In the genomic region with DNA sequence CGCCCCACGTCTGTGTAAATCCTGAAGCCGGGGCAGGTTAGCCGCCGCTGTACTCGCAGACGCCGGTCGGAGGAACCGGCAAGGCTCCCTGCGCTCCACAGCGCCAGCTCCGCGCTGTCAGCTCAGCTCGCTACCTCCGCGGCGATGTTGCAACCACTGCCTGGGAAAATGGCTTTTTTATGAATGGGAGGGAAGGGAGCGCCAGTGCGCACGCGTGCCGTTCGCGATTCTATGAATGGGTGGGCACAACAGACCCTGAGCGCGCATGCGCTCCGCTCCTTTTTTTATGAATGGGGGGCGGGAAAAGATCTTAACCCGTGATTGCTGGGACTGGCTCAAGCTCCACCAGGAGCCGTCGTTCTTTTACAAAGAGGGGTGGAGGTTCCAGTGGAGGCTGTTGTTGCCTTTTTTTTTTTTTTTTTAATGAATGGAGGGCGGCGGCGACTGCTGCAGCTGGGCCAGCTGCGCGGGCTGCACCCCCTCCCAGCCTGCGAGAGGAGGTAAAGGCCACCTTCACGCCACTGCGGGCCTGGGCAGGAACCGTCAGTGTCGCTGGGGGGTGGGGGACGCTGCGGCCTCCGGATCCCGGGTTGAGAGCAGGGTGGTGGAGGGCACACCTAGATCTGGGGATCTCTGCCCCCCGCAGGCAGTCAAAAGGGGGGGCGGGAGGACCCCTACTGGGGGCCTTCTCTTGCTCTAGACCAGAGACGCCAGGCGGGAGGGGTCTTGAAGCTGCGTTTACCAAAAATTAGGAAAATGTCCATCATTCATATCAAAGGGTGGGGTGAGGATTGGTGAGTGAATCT, we compare ENCODE assay signal across 8 cellular contexts. TPM values are rescaled to one million over a fixed set of nuclear protein-coding genes. Genes with fewer than 3 reads are reported as not detected.
DNase-seq lines count a peak whose midpoint lies in the region; TF ChIP-seq lines count a peak whose summit lies in the region.

A gene with protein sequence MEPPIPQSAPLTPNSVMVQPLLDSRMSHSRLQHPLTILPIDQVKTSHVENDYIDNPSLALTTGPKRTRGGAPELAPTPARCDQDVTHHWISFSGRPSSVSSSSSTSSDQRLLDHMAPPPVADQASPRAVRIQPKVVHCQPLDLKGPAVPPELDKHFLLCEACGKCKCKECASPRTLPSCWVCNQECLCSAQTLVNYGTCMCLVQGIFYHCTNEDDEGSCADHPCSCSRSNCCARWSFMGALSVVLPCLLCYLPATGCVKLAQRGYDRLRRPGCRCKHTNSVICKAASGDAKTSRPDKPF (minus strand): TSS at position 151 of the 806 bp plus-strand sequence. CDS start 9,913 bp downstream, outside the sequence.

- peak within 1 kb of the TSS; percentile 100 for H3K9ac ChIP-seq in mesendoderm (ENCODE audit: low read length)

- no peak within 1 kb of the TSS for H4K5ac ChIP-seq in mesendoderm (ENCODE audit: low read length)

- H2BK5ac ChIP-seq in mesendoderm (ENCODE audit: low read length): peak within 1 kb of the TSS; percentile 94

- peaks cover 6% of the 10 kb centered on the region for H3K4me1 ChIP-seq in mesendoderm (ENCODE audit: control insufficient read depth, low read depth, low read length)

- peak; percentile 94 for DNase-seq in COLO668 (lab: John Stamatoyannopoulos, UW; ENCODE audit: unreplicated experiment)
- DNase-seq in GM20000 (ENCODE audit: low spot score): peak; percentile 90
- peak; percentile 100 for DNase-seq in HT-29 (ENCODE audit: low spot score)
- DNase-seq in NOMO-1 treated with DMSO at 0.1 percent for 48 hours (lab: John Stamatoyannopoulos, UW; ENCODE audit: unreplicated experiment): peak; percentile 90
- DNase-seq in activated CD8-positive, alpha-beta memory T cell treated with anti-CD3 and anti-CD28 coated beads, Interleukin-2, amount 50 U/mL, for 1 hour (ENCODE audit: extremely low read depth): peak; percentile 53
- peak; percentile 100 for DNase-seq in mesendoderm
- peak; percentile 68 for DNase-seq in stimulated activated CD8-positive, alpha-beta memory T cell treated with anti-CD3 and anti-CD28 coated beads, Interleukin-12 subunit alpha, Interleukin-12 subunit beta, amount 100 ng/mL, for 4 hours (ENCODE audit: low read depth)

- peak within 1 kb of the TSS; percentile 99 for H3K4ac ChIP-seq in mesendoderm (ENCODE audit: low read depth, low read length)

- H2BK15ac ChIP-seq in mesendoderm (replicated peaks; ENCODE audit: low read depth): peak within 1 kb of the TSS; percentile 60

- peak within 1 kb of the TSS; percentile 78 for H4K8ac ChIP-seq in mesendoderm (ENCODE audit: low read depth, low read length)

- peak within 1 kb of the TSS; percentile 98 for H3K4me3 ChIP-seq in mesendoderm (ENCODE audit: low read length)

- H3K27me3 ChIP-seq in mesendoderm (ENCODE audit: insufficient read depth, low read length, poor library complexity): no peaks in the 10 kb centered on the region

- TF ChIP-seq CTCF in GM20000 (IDR thresholded peaks at IDR 0.05; ENCODE audit: extremely low read depth, missing control alignments): no peak

- H3K27ac ChIP-seq in mesendoderm (ENCODE audit: low read depth, low read length): peak within 1 kb of the TSS; percentile 100

- H3K23ac ChIP-seq in mesendoderm (ENCODE audit: low read length): peak within 1 kb of the TSS; percentile 66

- H2BK120ac ChIP-seq in mesendoderm (ENCODE audit: low read depth, low read length): peak within 1 kb of the TSS; percentile 83

- peaks cover 52% of the 10 kb centered on the region for H3K79me2 ChIP-seq in mesendoderm (ENCODE audit: control insufficient read depth, insufficient read depth, low read length)

- H3K79me1 ChIP-seq in mesendoderm (ENCODE audit: low read length): peaks cover 3% of the 10 kb centered on the region

- H2AK5ac ChIP-seq in mesendoderm (ENCODE audit: low read length): peak within 1 kb of the TSS; percentile 36

- peak within 1 kb of the TSS; percentile 99 for H3K18ac ChIP-seq in mesendoderm (ENCODE audit: low read length)

- in situ Hi-C loops in endometrial microvascular endothelial cells (cut with HindIII; ENCODE audit: inconsistent ontology term, low pct_unique_long_range_greater_than_20kb, low sequenced_read_pairs): no loop called here

- peaks cover 9% of the 10 kb centered on the region for H3K36me3 ChIP-seq in mesendoderm (ENCODE audit: control insufficient read depth, insufficient read depth, low read length)

- H3K4me2 ChIP-seq in mesendoderm (ENCODE audit: low read length): peak within 1 kb of the TSS; percentile 83

- WGBS in mesendoderm (ENCODE audit: extremely low coverage, insufficient coverage, low lambda C conversion rate): no CpG with 5 or more reads among the region's 52 CpGs

- peak within 1 kb of the TSS; percentile 98 for H3K56ac ChIP-seq in mesendoderm (ENCODE audit: low read length)

RNA-seq across cellular contexts. Expression of the gene that starts here (rescaled TPM):
- 35.6 and 46.8 TPM in 2 replicates for total RNA-seq in HT-29 (2014; rRNA removed; shearing (Covaris generic))
- total RNA-seq in endometrial microvascular endothelial cells (ENCODE audit: inconsistent ontology term): 19.8 TPM
- polyA plus RNA-seq in mesendoderm (2013, experiment 1 of 2): 72.5 TPM
- polyA plus RNA-seq in mesendoderm (2013, experiment 2 of 2): 71.1 TPM

Comparison
In these comparisons a context has a peak if more than half of its experiments do, and no peak if none do; other contexts are left out.
1. Peak in every context shown above with its lines: DNase-seq, H3K4me3 ChIP-seq and H3K27ac ChIP-seq.